ENCODE assay signal across 29 cellular contexts in the genomic region with DNA sequence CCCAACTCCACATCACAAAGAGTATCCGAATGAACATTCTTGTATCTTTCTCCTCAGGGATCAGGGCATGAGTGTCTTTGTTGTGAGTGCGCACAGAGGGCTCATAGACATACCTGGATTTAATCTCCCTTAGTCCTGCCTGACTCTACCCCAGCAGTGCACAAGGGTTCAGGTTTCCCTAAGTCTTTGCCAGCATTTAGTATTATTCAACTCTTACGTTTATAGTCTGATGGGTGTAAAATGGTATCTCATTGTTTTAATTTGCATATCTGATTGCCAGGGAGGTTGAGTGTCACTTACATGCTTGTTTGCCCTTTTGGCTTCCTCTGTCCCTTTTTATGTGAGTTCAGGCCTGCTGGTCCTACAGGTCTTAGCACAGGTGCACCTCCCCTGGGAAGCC. TPM values are rescaled to one million over a fixed set of nuclear protein-coding genes. Genes with fewer than 3 reads are reported as not detected.
"Had no signal": no experiment of that assay in that cellular context is flagged by ENCODE, and none has a peak within 500 bp of the region (broad histone marks: within the 10 kb centered on the region; RNA-seq: fewer than 3 reads in every experiment).

No MANE protein-coding gene starts in this region.

- H3K9me3 ChIP-seq: ascending aorta, esophagus squamous epithelium, gastroesophageal sphincter, heart right ventricle had no signal

- ATAC-seq: activated CD4-positive, CD25-positive, alpha-beta regulatory T cell treated with anti-CD3 and anti-CD28 coated beads, Interleukin-2, amount 50 U/mL, for 24 hours; activated CD8-positive, alpha-beta T cell treated with anti-CD3 and anti-CD28 coated beads for 36 hours; activated T-cell treated with anti-CD3 and anti-CD28 coated beads, Interleukin-2, amount 50 U/mL, for 4 hours; activated T-helper 17 cell treated with anti-CD3 and anti-CD28 coated beads, Interleukin-2, amount 50 U/mL, for 72 hours; effector memory CD8-positive, alpha-beta T cell; gastroesophageal sphincter; heart right ventricle; T-helper 17 cell had no signal

- H3K27me3 ChIP-seq: ascending aorta had no signal

- H3K27ac ChIP-seq: ascending aorta, coronary artery, dorsolateral prefrontal cortex, epithelial cell of prostate, esophagus squamous epithelium, gastroesophageal sphincter, heart right ventricle, WERI-Rb-1 had no signal

- DNase-seq: activated B cell treated with CpG ODN at 0.5 μM for 24 hours; activated CD4-positive, alpha-beta T cell treated with anti-CD3 and anti-CD28 coated beads for 48 hours; activated CD4-positive, alpha-beta T cell treated with anti-CD3 and anti-CD28 coated beads, Interleukin-2, amount 50 U/mL, for 1 hour; activated CD4-positive, alpha-beta T cell treated with anti-CD3 and anti-CD28 coated beads, Interleukin-2, amount 50 U/mL, for 48 hours; activated CD8-positive, alpha-beta memory T cell treated with anti-CD3 and anti-CD28 coated beads for 24 hours; activated CD8-positive, alpha-beta T cell treated with anti-CD3 and anti-CD28 coated beads for 36 hours; activated effector memory CD4-positive, alpha-beta T cell treated with Interleukin-2 at 50 U/mL for 16 hours; activated gamma-delta T cell treated with Interleukin-2 at 50 U/mL for 16 hours; activated naive CD4-positive, alpha-beta T cell treated with anti-CD3 and anti-CD28 coated beads, Interleukin-2, amount 50 U/mL, for 16 hours; activated naive CD4-positive, alpha-beta T cell treated with Interleukin-2 at 50 U/mL for 16 hours; activated T-cell treated with anti-CD3 and anti-CD28 coated beads, Interleukin-2, amount 50 U/mL, for 4 hours; amygdala; dorsolateral prefrontal cortex; effector CD4-positive, alpha-beta T cell; effector memory CD8-positive, alpha-beta T cell; esophagus squamous epithelium; foreskin melanocyte; heart right ventricle; T-helper 1 cell; T-helper 17 cell; T1000; WERI-Rb-1 had no signal

- H3K36me3 ChIP-seq: ascending aorta, esophagus squamous epithelium, gastroesophageal sphincter, heart right ventricle, WERI-Rb-1 had no signal

- H3K4me1 ChIP-seq: ascending aorta, esophagus squamous epithelium, gastroesophageal sphincter had no signal

- H3K4me3 ChIP-seq: ascending aorta, coronary artery, dorsolateral prefrontal cortex, esophagus squamous epithelium, gastroesophageal sphincter, heart right ventricle had no signal

RNA-seq across cellular contexts. Expression of a gene that starts 49.5 kb away (rescaled TPM):
- total RNA-seq: bronchial epithelial cell had no signal
